Comparison of ENCODE assay signal across 8 cellular contexts in genomic region chr1:30823627-30823968, GRCh38.
DNase-seq lines count a peak whose midpoint lies in the region; ATAC-seq and TF ChIP-seq lines count a peak whose summit lies in the region.

No MANE protein-coding gene starts in this region.

- DNase-seq in right cardiac atrium (no peak), retinal pigment epithelial cell (ENCODE audit: low read depth) (no peak), NCI-H1694 (lab: John Stamatoyannopoulos, UW) (no peak), NCI-H82 (lab: John Stamatoyannopoulos, UW) (no peak), AG20443 (ENCODE audit: low spot score) (no peak)

- no peaks in the 10 kb centered on the region for H3K79me2 ChIP-seq in DOHH2 (ENCODE audit: control insufficient read depth, low read length)

- H4K20me1 ChIP-seq in DOHH2 (ENCODE audit: control insufficient read depth, insufficient read depth, low read depth, low read length) = peaks cover 5% of the 10 kb centered on the region; the same call in 1 of the 2 replicates

- peak overlapping the region; percentile 58 for H3K4me2 ChIP-seq in DOHH2 (ENCODE audit: low read length)

- H3K9me2 ChIP-seq in DOHH2 (replicated peaks; ENCODE audit: control insufficient read depth, low read length) = no peaks in the 10 kb centered on the region

- no peaks in the 10 kb centered on the region for H3F3A ChIP-seq in DOHH2 (ENCODE audit: control insufficient read depth, insufficient read depth)

- no peaks in the 10 kb centered on the region for H3K36me3 ChIP-seq in DOHH2 (ENCODE audit: control insufficient read depth, low read length)

- H3K27ac ChIP-seq in DOHH2 (ENCODE audit: low read depth, low read length) = no peak overlapping the region
- peak overlapping the region; percentile 79 for H3K27ac ChIP-seq in VCaP
- peak overlapping the region; percentile 96 for H3K27ac ChIP-seq in right cardiac atrium (ENCODE audit: low read length)

- H3K4me1 ChIP-seq in DOHH2 (ENCODE audit: control insufficient read depth, low read length) (peaks cover 10% of the 10 kb centered on the region), right cardiac atrium (ENCODE audit: control insufficient read depth, insufficient read depth, low read length) (peaks cover 8% of the 10 kb centered on the region)

- 47% methylated on average over 3 of the region's 3 CpGs for WGBS in right cardiac atrium

- intact Hi-C loops in right cardiac atrium (cut with DNase I) = no loop called here

- H3K27me3 ChIP-seq in DOHH2 (ENCODE audit: control insufficient read depth, low read length) (peaks cover 63% of the 10 kb centered on the region), right cardiac atrium (ENCODE audit: control insufficient read depth, insufficient read depth) (no peaks in the 10 kb centered on the region)

- 0 out of 2 replicates have a peak overlapping the region, but pooled peaks have one; percentile 47 for H3K4me3 ChIP-seq in DOHH2 (ENCODE audit: low read length)
- no peak overlapping the region for H3K4me3 ChIP-seq in right cardiac atrium (ENCODE audit: low read length)
- peak overlapping the region; percentile 20 for H3K4me3 ChIP-seq in retinal pigment epithelial cell (ENCODE audit: low read length)

- H3K9me3 ChIP-seq in DOHH2 (ENCODE audit: control insufficient read depth, insufficient read depth, low read length) (no peaks in the 10 kb centered on the region), right cardiac atrium (ENCODE audit: control insufficient read depth, low read length) (no peaks in the 10 kb centered on the region)

- ATAC-seq in right cardiac atrium (no peak), HG03095 (IDR thresholded peaks at IDR 0.05; ENCODE audit: unreplicated experiment) (no peak)

- TF ChIP-seq CTCF in DOHH2 (IDR thresholded peaks at IDR 0.05; ENCODE audit: low read depth, low read length, poor library complexity, severe bottlenecking) (no peak), VCaP (conservative IDR thresholded peaks at IDR 0.05) (no peak), retinal pigment epithelial cell (conservative IDR thresholded peaks at IDR 0.05; ENCODE audit: low read depth, low read length) (no peak)
